Comparison of ENCODE assay signal across 27 cellular contexts in genomic region chr5:150753463-150753862, GRCh38.
"Had no signal": no experiment of that assay in that cellular context is flagged by ENCODE, and none has a peak within 500 bp of the region (broad histone marks: within the 10 kb centered on the region; RNA-seq: fewer than 3 reads in every experiment).

No MANE protein-coding gene starts in this region.

- H3K4me3 Mint-ChIP-seq: activated naive CD4-positive, alpha-beta T cell treated with anti-CD3 and anti-CD28 coated beads, Interleukin-2, amount 10 ng/mL, durations not matched to agents 7 days and 5 days; activated naive CD8-positive, alpha-beta T cell treated with anti-CD3 and anti-CD28 coated beads, Interleukin-2, amount 50 U/mL, for 24 hours; dendritic cell treated with granulocyte-macrophage colony-stimulating factor and Interleukin-4, amounts not matched to agents 40 ng/mL and 50 ng/mL, for 4 days; memory B cell; nephron; stimulated activated naive CD8-positive, alpha-beta T cell treated with anti-CD3 and anti-CD28 coated beads, Interleukin-15, Interleukin-2, amounts not matched to agents 100 ng/mL and 50 ng/mL, for 24 hours had no signal

- DNase-seq: activated CD4-positive, alpha-beta T cell treated with anti-CD3 and anti-CD28 coated beads for 4 hours; activated CD4-positive, alpha-beta T cell treated with anti-CD3 and anti-CD28 coated beads, Interleukin-2, amount 50 U/mL, for 48 hours; activated CD4-positive, CD25-positive, alpha-beta regulatory T cell; activated CD8-positive, alpha-beta memory T cell treated with anti-CD3 and anti-CD28 coated beads, Interleukin-2, amount 50 U/mL, for 48 hours; activated effector memory CD4-positive, alpha-beta T cell treated with Interleukin-2 at 50 U/mL for 16 hours; activated naive CD4-positive, alpha-beta T cell treated with anti-CD3 and anti-CD28 coated beads, Interleukin-2, amount 10 ng/mL, durations not matched to agents 7 days and 5 days; activated naive CD8-positive, alpha-beta T cell treated with anti-CD3 and anti-CD28 coated beads, Interleukin-2, amount 50 U/mL, for 24 hours; activated T-cell treated with anti-CD3 and anti-CD28 coated beads, Interleukin-2, amount 50 U/mL, for 48 hours; caudate nucleus; effector CD4-positive, alpha-beta T cell; foreskin keratinocyte; kidney glomerular epithelial cell; left ventricle myocardium superior; ovary; right cardiac atrium; stimulated activated CD4-positive, alpha-beta T cell treated with anti-CD3 and anti-CD28 coated beads, Interleukin-12 subunit alpha, Interleukin-12 subunit beta, amount 100 ng/mL, for 4 hours; T-helper 1 cell; T-helper 9 cell; tibial artery had no signal

- H3K27ac Mint-ChIP-seq: activated naive CD4-positive, alpha-beta T cell treated with anti-CD3 and anti-CD28 coated beads, Interleukin-2, amount 10 ng/mL, durations not matched to agents 7 days and 5 days; activated naive CD8-positive, alpha-beta T cell treated with anti-CD3 and anti-CD28 coated beads, Interleukin-2, amount 50 U/mL, for 24 hours; dendritic cell treated with granulocyte-macrophage colony-stimulating factor and Interleukin-4, amounts not matched to agents 40 ng/mL and 50 ng/mL, for 4 days; memory B cell; nephron; stimulated activated naive CD8-positive, alpha-beta T cell treated with anti-CD3 and anti-CD28 coated beads, Interleukin-15, Interleukin-2, amounts not matched to agents 100 ng/mL and 50 ng/mL, for 24 hours had no signal

- FAIRE-seq: urothelium cell line had no signal

- H3K9me3 ChIP-seq: neutrophil, ovary, tibial artery had no signal

- ATAC-seq: activated naive CD8-positive, alpha-beta T cell treated with anti-CD3 and anti-CD28 coated beads, Interleukin-2, amount 50 U/mL, for 24 hours; foreskin keratinocyte; left ventricle myocardium superior; right cardiac atrium had no signal

- H2AFZ ChIP-seq: hepatocyte had no signal

- H3K27me3 Mint-ChIP-seq: activated naive CD4-positive, alpha-beta T cell treated with anti-CD3 and anti-CD28 coated beads, Interleukin-2, amount 10 ng/mL, durations not matched to agents 7 days and 5 days; activated naive CD8-positive, alpha-beta T cell treated with anti-CD3 and anti-CD28 coated beads, Interleukin-2, amount 50 U/mL, for 24 hours; brain; dendritic cell treated with granulocyte-macrophage colony-stimulating factor and Interleukin-4, amounts not matched to agents 40 ng/mL and 50 ng/mL, for 4 days; memory B cell; stimulated activated naive CD8-positive, alpha-beta T cell treated with anti-CD3 and anti-CD28 coated beads, Interleukin-15, Interleukin-2, amounts not matched to agents 100 ng/mL and 50 ng/mL, for 24 hours had no signal

- H3K4me3 ChIP-seq: hepatocyte, ovary, tibial artery had no signal

- H3K27me3 ChIP-seq: foreskin keratinocyte, hepatocyte, neutrophil, ovary had no signal

- H3K9me3 Mint-ChIP-seq: activated naive CD4-positive, alpha-beta T cell treated with anti-CD3 and anti-CD28 coated beads, Interleukin-2, amount 10 ng/mL, durations not matched to agents 7 days and 5 days; activated naive CD8-positive, alpha-beta T cell treated with anti-CD3 and anti-CD28 coated beads, Interleukin-2, amount 50 U/mL, for 24 hours; dendritic cell treated with granulocyte-macrophage colony-stimulating factor and Interleukin-4, amounts not matched to agents 40 ng/mL and 50 ng/mL, for 4 days; memory B cell; nephron; stimulated activated naive CD8-positive, alpha-beta T cell treated with anti-CD3 and anti-CD28 coated beads, Interleukin-15, Interleukin-2, amounts not matched to agents 100 ng/mL and 50 ng/mL, for 24 hours had no signal

- H3K27ac ChIP-seq: foreskin keratinocyte, hepatocyte, neutrophil, ovary, tibial artery had no signal

- H3K36me3 ChIP-seq: ovary had no signal

- H3K4me2 ChIP-seq: hepatocyte had no signal
